Comparison of ENCODE assay signal across 17 cellular contexts in genomic region chr6:34030831-34031566, GRCh38.
"Had no signal": no experiment of that assay in that cellular context is flagged by ENCODE, and none has a peak within 500 bp of the region (broad histone marks: within the 10 kb centered on the region; RNA-seq: fewer than 3 reads in every experiment).

No MANE protein-coding gene starts in this region.

- H3K36me3 ChIP-seq: ascending aorta, left lung, transverse colon had no signal

- H3K9me3 ChIP-seq: ascending aorta, left lung, transverse colon had no signal

- FAIRE-seq: endometrium, islet of Langerhans had no signal

- H3K4me1 ChIP-seq: ascending aorta, left lung had no signal

- H3K27ac ChIP-seq: ascending aorta, left lung, transverse colon had no signal

- DNase-seq: activated CD4-positive, alpha-beta T cell treated with anti-CD3 and anti-CD28 coated beads for 4 hours; activated CD8-positive, alpha-beta memory T cell treated with anti-CD3 and anti-CD28 coated beads, Interleukin-2, amount 50 U/mL, for 4 hours; activated CD8-positive, alpha-beta T cell treated with anti-CD3 and anti-CD28 coated beads for 36 hours; activated naive CD4-positive, alpha-beta T cell; activated naive CD8-positive, alpha-beta T cell treated with anti-CD3 and anti-CD28 coated beads, Interleukin-2, amount 50 U/mL, for 24 hours; dorsolateral prefrontal cortex; left lung; mesendoderm; nephron progenitor cell; stimulated activated CD4-positive, alpha-beta T cell treated with anti-CD3 and anti-CD28 coated beads, Interleukin-12 subunit alpha, Interleukin-12 subunit beta, amount 100 ng/mL, for 4 hours; stimulated activated naive CD4-positive, alpha-beta T cell; substantia nigra; T1000; transverse colon had no signal

- H3K27me3 ChIP-seq: ascending aorta, transverse colon had no signal

- H3K4me3 ChIP-seq: ascending aorta, dorsolateral prefrontal cortex, left lung, transverse colon had no signal

- ATAC-seq: activated CD8-positive, alpha-beta T cell treated with anti-CD3 and anti-CD28 coated beads for 36 hours; activated naive CD8-positive, alpha-beta T cell treated with anti-CD3 and anti-CD28 coated beads, Interleukin-2, amount 50 U/mL, for 24 hours; left lung had no signal
